1 cellular context compared by ENCODE assay signal in the genomic region with DNA sequence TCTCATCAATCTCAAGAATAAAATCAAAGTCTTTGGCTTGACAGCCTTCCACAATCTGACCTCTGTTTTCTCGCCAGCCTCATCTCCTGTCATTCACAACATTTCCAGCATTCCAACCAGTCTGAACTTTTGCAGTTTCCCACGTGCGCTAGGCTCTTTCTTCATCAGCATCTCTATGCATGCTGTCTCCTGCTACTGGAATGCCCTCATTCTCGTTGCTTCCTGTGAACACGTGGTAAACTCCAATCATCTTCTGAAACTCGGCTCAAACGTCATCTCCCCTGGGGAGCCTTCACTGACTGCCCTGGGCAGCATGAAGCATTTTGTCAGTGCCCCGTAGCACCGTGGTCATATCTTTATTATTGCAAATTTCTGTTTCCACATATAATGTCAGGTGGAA.
TF ChIP-seq lines count a peak whose summit lies in the region.

No MANE protein-coding gene starts in this region.

TF ChIP-seq in WTC11, 78 proteins besides CTCF, POLR2A, EP300 and RAD21 (continued from another document):
- TF ChIP-seq, protein P1, sequence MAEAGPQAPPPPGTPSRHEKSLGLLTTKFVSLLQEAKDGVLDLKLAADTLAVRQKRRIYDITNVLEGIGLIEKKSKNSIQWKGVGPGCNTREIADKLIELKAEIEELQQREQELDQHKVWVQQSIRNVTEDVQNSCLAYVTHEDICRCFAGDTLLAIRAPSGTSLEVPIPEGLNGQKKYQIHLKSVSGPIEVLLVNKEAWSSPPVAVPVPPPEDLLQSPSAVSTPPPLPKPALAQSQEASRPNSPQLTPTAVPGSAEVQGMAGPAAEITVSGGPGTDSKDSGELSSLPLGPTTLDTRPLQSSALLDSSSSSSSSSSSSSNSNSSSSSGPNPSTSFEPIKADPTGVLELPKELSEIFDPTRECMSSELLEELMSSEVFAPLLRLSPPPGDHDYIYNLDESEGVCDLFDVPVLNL (CRISPR knock-in tag; IDR thresholded peaks at IDR 0.05; ENCODE audit: borderline replicate concordance, low read depth): no peak
- TF ChIP-seq, protein P2, sequence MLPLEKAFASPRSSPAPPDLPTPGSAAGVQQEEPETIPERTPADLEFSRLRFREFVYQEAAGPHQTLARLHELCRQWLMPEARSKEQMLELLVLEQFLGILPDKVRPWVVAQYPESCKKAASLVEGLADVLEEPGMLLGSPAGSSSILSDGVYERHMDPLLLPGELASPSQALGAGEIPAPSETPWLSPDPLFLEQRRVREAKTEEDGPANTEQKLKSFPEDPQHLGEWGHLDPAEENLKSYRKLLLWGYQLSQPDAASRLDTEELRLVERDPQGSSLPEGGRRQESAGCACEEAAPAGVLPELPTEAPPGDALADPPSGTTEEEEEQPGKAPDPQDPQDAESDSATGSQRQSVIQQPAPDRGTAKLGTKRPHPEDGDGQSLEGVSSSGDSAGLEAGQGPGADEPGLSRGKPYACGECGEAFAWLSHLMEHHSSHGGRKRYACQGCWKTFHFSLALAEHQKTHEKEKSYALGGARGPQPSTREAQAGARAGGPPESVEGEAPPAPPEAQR (CRISPR knock-in tag; IDR thresholded peaks at IDR 0.05): no peak
- peak; percentile 74; the same call in 1 of the 2 replicates for TF ChIP-seq TEAD1 (CRISPR knock-in tag; IDR thresholded peaks at IDR 0.05)
- TF ChIP-seq, protein P3, sequence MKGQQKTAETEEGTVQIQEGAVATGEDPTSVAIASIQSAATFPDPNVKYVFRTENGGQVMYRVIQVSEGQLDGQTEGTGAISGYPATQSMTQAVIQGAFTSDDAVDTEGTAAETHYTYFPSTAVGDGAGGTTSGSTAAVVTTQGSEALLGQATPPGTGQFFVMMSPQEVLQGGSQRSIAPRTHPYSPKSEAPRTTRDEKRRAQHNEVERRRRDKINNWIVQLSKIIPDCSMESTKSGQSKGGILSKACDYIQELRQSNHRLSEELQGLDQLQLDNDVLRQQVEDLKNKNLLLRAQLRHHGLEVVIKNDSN (CRISPR knock-in tag; IDR thresholded peaks at IDR 0.05): peak; percentile 65
